1 cellular context compared by ENCODE assay signal in genomic region chr1:15771836-15772516, GRCh38.
TF ChIP-seq lines count a peak whose summit lies in the region.

No MANE protein-coding gene starts in this region.

TF ChIP-seq in GM23338, 12 proteins besides CTCF, POLR2A, EP300 and RAD21:
- no peak for TF ChIP-seq ETS1 (IDR thresholded peaks at IDR 0.05)
- TF ChIP-seq STAT1 (IDR thresholded peaks at IDR 0.05; ENCODE audit: unreplicated experiment): no peak
- TF ChIP-seq CREB1 (CRISPR knock-in tag; IDR thresholded peaks at IDR 0.05; ENCODE audit: low read depth): no peak
- no peak for TF ChIP-seq EZH2phosphoT487 (IDR thresholded peaks at IDR 0.05; ENCODE audit: unreplicated experiment)
- no peak for TF ChIP-seq REST (IDR thresholded peaks at IDR 0.05; ENCODE audit: unreplicated experiment)
- no peak for TF ChIP-seq POLR2AphosphoS5 (IDR thresholded peaks at IDR 0.05; ENCODE audit: low read depth)
- no peak for TF ChIP-seq NANOG (IDR thresholded peaks at IDR 0.05; ENCODE audit: borderline replicate concordance)
- TF ChIP-seq JUNB (IDR thresholded peaks at IDR 0.05; ENCODE audit: unreplicated experiment): no peak
- TF ChIP-seq ZNF114 (CRISPR knock-in tag; IDR thresholded peaks at IDR 0.05): no peak
- TF ChIP-seq ZNF331 (CRISPR knock-in tag; IDR thresholded peaks at IDR 0.05; ENCODE audit: low read depth): no peak
- TF ChIP-seq ZNF462 (CRISPR knock-in tag; IDR thresholded peaks at IDR 0.05): no peak
